ENCODE assay signal across 5 cellular contexts in genomic region chr18:6955304-6955703, GRCh38.
"Had no signal": no experiment of that assay in that cellular context is flagged by ENCODE, and none has a peak within 500 bp of the region (broad histone marks: within the 10 kb centered on the region; RNA-seq: fewer than 3 reads in every experiment).

No MANE protein-coding gene starts in this region.

- H3K4me2 ChIP-seq: GM23338 had no signal

- H3K4me3 ChIP-seq: GM23338, K562 had no signal

- DNase-seq: H9, HCEC 1CT, IMR-90 had no signal

- H3K4me3 Mint-ChIP-seq: GM23338, H9 had no signal

- H3K27ac Mint-ChIP-seq: GM23338 had no signal
